In the genomic region with DNA sequence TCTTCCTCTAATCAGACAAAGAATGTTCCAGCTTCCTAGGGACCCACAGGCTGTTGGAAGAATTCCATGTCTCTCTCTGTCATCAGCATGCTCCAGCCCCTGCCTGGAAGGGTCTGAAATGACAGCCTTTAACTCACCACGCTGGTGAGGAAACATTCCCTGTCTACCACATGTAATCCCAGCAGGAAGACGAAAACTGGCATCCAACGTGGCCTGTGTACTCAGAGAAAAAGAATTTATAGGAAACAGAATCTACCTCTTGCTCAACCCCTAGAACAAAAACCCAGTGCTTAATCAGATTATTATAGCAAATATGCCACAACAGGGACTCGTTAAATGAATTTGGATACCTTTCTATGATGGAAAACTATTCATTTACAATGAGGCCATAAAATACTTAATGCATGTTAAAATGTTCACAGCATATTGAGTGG, we compare ENCODE assay signal across 13 cellular contexts.
A peak's percentile ranks its signal among the peaks of the same experiment; 100 is the strongest.
DNase-seq lines count a peak whose midpoint lies in the region; TF ChIP-seq lines count a peak whose summit lies in the region.
"Had no signal": no experiment of that assay in that cellular context is flagged by ENCODE, and none has a peak within 500 bp of the region (broad histone marks: within the 10 kb centered on the region; RNA-seq: fewer than 3 reads in every experiment).

No MANE protein-coding gene starts in this region.

- H4K91ac ChIP-seq in trophoblast cell (ENCODE audit: low read depth, low read length): no peak overlapping the region

- 57 to 72% methylated on average over 4 of the region's 4 CpGs for WGBS in testis, 2 donors
- no CpG with 5 or more reads among the region's 4 CpGs for WGBS in trophoblast cell (ENCODE audit: extremely low coverage, insufficient coverage, insufficient read length)

- H3K4ac ChIP-seq in trophoblast cell (ENCODE audit: low read depth, low read length): no peak overlapping the region

- H3K9ac ChIP-seq in fibroblast of lung (ENCODE audit: insufficient read depth, low read length) (no peak overlapping the region), trophoblast cell (ENCODE audit: low read length) (no peak overlapping the region)

- no peak overlapping the region for H4K12ac ChIP-seq in trophoblast cell (ENCODE audit: low read depth, low read length)

- H3K27me3 ChIP-seq in SJCRH30 (no peaks in the 10 kb centered on the region), fibroblast of lung (ENCODE audit: control insufficient read depth, insufficient read depth, low read length) (no peaks in the 10 kb centered on the region), testis (no peaks in the 10 kb centered on the region), trophoblast cell (ENCODE audit: insufficient read depth, low read length) (no peaks in the 10 kb centered on the region)
- H3K27me3 ChIP-seq: adrenal gland had no signal

- H2AFZ ChIP-seq in fibroblast of lung (ENCODE audit: low read length): no peak overlapping the region
- no peak overlapping the region for H2AFZ ChIP-seq in trophoblast cell (ENCODE audit: insufficient read depth, low read length, poor library complexity)

- H2BK12ac ChIP-seq in trophoblast cell (ENCODE audit: low read length): no peak overlapping the region

- DNase-seq in GM04503 (ENCODE audit: low read depth) (peak; percentile 80), SJCRH30 (peak; percentile 66 to 69), fibroblast of lung (ENCODE audit: low read depth in 2 of 2) (peak; percentile 96 to 97), skeletal muscle cell (ENCODE audit: low read depth) (peak; percentile 92), NCI-H2196 treated with DMSO at 0.1 percent for 48 hours (lab: John Stamatoyannopoulos, UW; ENCODE audit: unreplicated experiment) (no peak), testis (no peak), trophoblast cell (no peak), GM10266 (ENCODE audit: extremely low spot score) (no peak)
- DNase-seq: activated CD8-positive, alpha-beta memory T cell treated with anti-CD3 and anti-CD28 coated beads, Interleukin-2, amount 50 U/mL, for 4 hours; adrenal gland; DMS 273 treated with DMSO at 0.1 percent for 48 hours; Karpas-422; OCI-M1 had no signal

- H3K27ac ChIP-seq in SJCRH30: peak overlapping the region; percentile 45
- H3K27ac ChIP-seq in fibroblast of lung (ENCODE audit: insufficient read depth, low read length): peak overlapping the region; percentile 69
- no peak overlapping the region for H3K27ac ChIP-seq in testis
- no peak overlapping the region for H3K27ac ChIP-seq in trophoblast cell (ENCODE audit: low read depth, low read length)
- H3K27ac ChIP-seq: adrenal gland had no signal

- intact Hi-C loops in testis (cut with DNase I; ENCODE audit: low total_unique reads): no loop called here

- H3K79me2 ChIP-seq in fibroblast of lung (ENCODE audit: control insufficient read depth, insufficient read depth, low read length): no peaks in the 10 kb centered on the region
- H3K79me2 ChIP-seq in trophoblast cell (ENCODE audit: control insufficient read depth, insufficient read depth, low read length, poor library complexity): no peaks in the 10 kb centered on the region

- no peak overlapping the region for H2AK5ac ChIP-seq in trophoblast cell (ENCODE audit: low read length)

- H3K4me3 ChIP-seq in SJCRH30 (peak overlapping the region; percentile 29; the same call in 1 of the 2 replicates), fibroblast of lung (replicated peaks in 1 of 4; ENCODE audit: control extremely low read depth in 1 of 4, insufficient read depth in 1 of 4, low read depth in 3 of 4, low read length in 4 of 4) (no peak overlapping the region), skeletal muscle cell (ENCODE audit: low read depth, low read length) (no peak overlapping the region), testis (no peak overlapping the region), trophoblast cell (ENCODE audit: low read depth, low read length) (no peak overlapping the region)
- H3K4me3 ChIP-seq: adrenal gland had no signal

- H2BK5ac ChIP-seq in trophoblast cell (ENCODE audit: low read depth, low read length, poor library complexity): no peak overlapping the region

- H3K23ac ChIP-seq in trophoblast cell (ENCODE audit: low read length): no peak overlapping the region

- no peaks in the 10 kb centered on the region for H3K79me1 ChIP-seq in trophoblast cell (ENCODE audit: low read length)

- no peaks in the 10 kb centered on the region for H3K36me3 ChIP-seq in SJCRH30
- no peaks in the 10 kb centered on the region for H3K36me3 ChIP-seq in fibroblast of lung (ENCODE audit: control insufficient read depth, insufficient read depth, low read length)
- no peaks in the 10 kb centered on the region for H3K36me3 ChIP-seq in testis (ENCODE audit: low read depth, missing control alignments)
- no peaks in the 10 kb centered on the region for H3K36me3 ChIP-seq in trophoblast cell (ENCODE audit: control insufficient read depth in 1 of 2, insufficient read depth in 2 of 2, low read length in 2 of 2)
- H3K36me3 ChIP-seq: adrenal gland had no signal

- H2BK120ac ChIP-seq in trophoblast cell (ENCODE audit: insufficient read depth, low read length, poor library complexity): no peak overlapping the region

- no peak overlapping the region for H3K18ac ChIP-seq in trophoblast cell (ENCODE audit: low read length)

- H4K20me1 ChIP-seq in fibroblast of lung (ENCODE audit: control insufficient read depth, extremely low read depth, insufficient read depth, low read length): no peaks in the 10 kb centered on the region

- no peak overlapping the region for H3K14ac ChIP-seq in trophoblast cell (ENCODE audit: low read length)

- no peak for TF ChIP-seq CTCF in fibroblast of lung (conservative IDR thresholded peaks at IDR 0.05 in 1 of 2, IDR thresholded peaks at IDR 0.05 in 1 of 2; ENCODE audit: low read depth in 1 of 2, low read length in 2 of 2)
- TF ChIP-seq CTCF in testis (IDR thresholded peaks at IDR 0.05): no peak
- no peak for TF ChIP-seq CTCF in GM10266 (IDR thresholded peaks at IDR 0.05; ENCODE audit: control insufficient read depth, insufficient read depth, low read depth, missing control alignments)

- peak overlapping the region; percentile 30 for H3K4me2 ChIP-seq in fibroblast of lung (ENCODE audit: extremely low read depth, insufficient read depth, low read length)
- H3K4me2 ChIP-seq in trophoblast cell (ENCODE audit: low read length): no peak overlapping the region

- H3K4me1 ChIP-seq in SJCRH30: peaks cover 34% of the 10 kb centered on the region
- H3K4me1 ChIP-seq in fibroblast of lung (ENCODE audit: control insufficient read depth, extremely low read depth, insufficient read depth, low read length): peaks cover 24% of the 10 kb centered on the region
- no peaks in the 10 kb centered on the region for H3K4me1 ChIP-seq in testis
- H3K4me1 ChIP-seq in trophoblast cell (ENCODE audit: control insufficient read depth in 1 of 2, insufficient read depth in 2 of 2, low read length in 2 of 2): no peaks in the 10 kb centered on the region
- H3K4me1 ChIP-seq: adrenal gland had no signal

- H3K9me3 ChIP-seq in SJCRH30 (replicated peaks): no peaks in the 10 kb centered on the region
- H3K9me3 ChIP-seq in fibroblast of lung (ENCODE audit: control insufficient read depth, insufficient read depth, low read depth, low read length): no peaks in the 10 kb centered on the region
- no peaks in the 10 kb centered on the region for H3K9me3 ChIP-seq in testis
- no peaks in the 10 kb centered on the region for H3K9me3 ChIP-seq in trophoblast cell (ENCODE audit: insufficient read depth, low read depth, low read length)
- H3K9me3 ChIP-seq: adrenal gland had no signal

- TF ChIP-seq POLR2A in testis (IDR thresholded peaks at IDR 0.05): no peak

- H4K8ac ChIP-seq in trophoblast cell (ENCODE audit: low read depth, low read length): no peak overlapping the region

Comparison
In these comparisons a context has a peak if more than half of its experiments do, and no peak if none do; other contexts are left out.
1. DNase-seq: peak in GM04503 (single experiment), SJCRH30 (2 of 2), fibroblast of lung (2 of 2) and skeletal muscle cell (single experiment); none in NCI-H2196 treated with DMSO at 0.1 percent for 48 hours (single experiment), testis (single experiment), trophoblast cell (0 of 2) and GM10266 (single experiment).
2. H3K27ac ChIP-seq: peak in SJCRH30 (single experiment) and fibroblast of lung (single experiment); none in testis (0 of 2) and trophoblast cell (single experiment).